In the genomic region with DNA sequence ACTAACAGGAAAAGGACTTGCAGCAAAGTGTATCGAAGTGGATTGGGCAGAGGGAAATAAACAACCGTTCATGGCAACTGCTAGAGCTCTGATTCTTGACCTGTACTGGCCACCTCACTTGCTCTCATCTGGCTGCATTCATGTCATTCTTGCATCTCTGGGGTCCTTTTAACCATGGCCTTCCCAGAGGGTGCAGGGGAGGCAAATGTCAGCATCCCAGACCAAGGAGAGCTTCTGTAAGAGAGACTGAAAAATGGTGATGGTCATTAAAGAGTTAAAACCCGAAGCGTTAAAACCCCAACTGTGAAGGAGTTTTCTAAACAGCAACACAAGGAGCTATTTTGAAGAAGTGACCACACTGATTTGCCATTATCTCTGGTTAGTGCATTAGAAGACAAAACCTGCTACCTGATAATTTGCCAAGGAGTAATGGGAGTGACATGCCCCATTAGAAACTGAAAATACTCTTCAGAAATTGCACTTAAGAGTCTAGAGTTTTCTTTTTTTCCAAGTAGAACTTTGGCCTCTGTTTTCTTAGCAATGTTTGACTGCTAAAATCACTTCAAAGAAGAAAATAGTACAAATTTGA, we compare ENCODE assay signal across 20 cellular contexts.
"Had no signal": no experiment of that assay in that cellular context is flagged by ENCODE, and none has a peak within 500 bp of the region (broad histone marks: within the 10 kb centered on the region; RNA-seq: fewer than 3 reads in every experiment).

No MANE protein-coding gene starts in this region.

- H3K27ac Mint-ChIP-seq: activated CD4-positive, alpha-beta memory T cell treated with anti-CD3 and anti-CD28 coated beads, Interleukin-2, amount 10 ng/mL, durations not matched to agents 7 days and 5 days; activated CD4-positive, alpha-beta T cell treated with anti-CD3 and anti-CD28 coated beads for 36 hours; dendritic cell treated with granulocyte-macrophage colony-stimulating factor and Interleukin-4, amounts not matched to agents 40 ng/mL and 50 ng/mL, for 4 days; mesothelial cell of epicardium; nephron progenitor cell; stimulated activated memory B cell treated with anti-CD40 and anti-IgM and Interleukin-4, amounts not matched to agents 10 μg/mL and 1 μg/mL and 100 μg/mL, for 72 hours had no signal

- H3K27ac ChIP-seq: lower lobe of right lung, tibial nerve, uterus had no signal

- H3K27me3 ChIP-seq: tibial nerve, uterus had no signal

- H3K4me3 Mint-ChIP-seq: activated CD4-positive, alpha-beta memory T cell treated with anti-CD3 and anti-CD28 coated beads, Interleukin-2, amount 10 ng/mL, durations not matched to agents 7 days and 5 days; activated CD4-positive, alpha-beta T cell treated with anti-CD3 and anti-CD28 coated beads for 36 hours; dendritic cell treated with granulocyte-macrophage colony-stimulating factor and Interleukin-4, amounts not matched to agents 40 ng/mL and 50 ng/mL, for 4 days; mesothelial cell of epicardium; nephron progenitor cell; stimulated activated memory B cell treated with anti-CD40 and anti-IgM and Interleukin-4, amounts not matched to agents 10 μg/mL and 1 μg/mL and 100 μg/mL, for 72 hours had no signal

- H3K9me3 ChIP-seq: lower lobe of right lung had no signal

- H3K36me3 ChIP-seq: uterus had no signal

- H3K4me3 ChIP-seq: lower lobe of right lung, tibial nerve, uterus had no signal

- H3K4me1 Mint-ChIP-seq: activated CD4-positive, alpha-beta memory T cell treated with anti-CD3 and anti-CD28 coated beads, Interleukin-2, amount 10 ng/mL, durations not matched to agents 7 days and 5 days had no signal

- DNase-seq: activated CD4-positive, alpha-beta memory T cell treated with anti-CD3 and anti-CD28 coated beads, Interleukin-2, amount 10 ng/mL, durations not matched to agents 7 days and 5 days; activated CD4-positive, alpha-beta T cell treated with anti-CD3 and anti-CD28 coated beads for 36 hours; activated effector memory CD4-positive, alpha-beta T cell treated with anti-CD3 and anti-CD28 coated beads, Interleukin-2, amount 50 U/mL, for 16 hours; activated T-cell treated with anti-CD3 and anti-CD28 coated beads, Interleukin-2, amount 50 U/mL, for 48 hours; anterior cingulate cortex; cerebellar nuclear complex; effector memory CD4-positive, alpha-beta T cell; head of caudate nucleus; left colon; lower lobe of right lung; nephron progenitor cell; stimulated activated CD4-positive, alpha-beta T cell treated with anti-CD3 and anti-CD28 coated beads, Interleukin-1b, Interleukin-23, amount 100 ng/mL, for 48 hours; T-helper 1 cell; T1000; uterus had no signal

- H3K9me3 Mint-ChIP-seq: dendritic cell treated with granulocyte-macrophage colony-stimulating factor and Interleukin-4, amounts not matched to agents 40 ng/mL and 50 ng/mL, for 4 days had no signal

- ATAC-seq: activated CD4-positive, alpha-beta T cell treated with anti-CD3 and anti-CD28 coated beads for 36 hours; left colon; lower lobe of right lung; sciatic nerve; stimulated activated memory B cell treated with anti-CD40 and anti-IgM and Interleukin-4, amounts not matched to agents 10 μg/mL and 1 μg/mL and 100 μg/mL, for 72 hours had no signal

- H3K27me3 Mint-ChIP-seq: activated CD4-positive, alpha-beta memory T cell treated with anti-CD3 and anti-CD28 coated beads, Interleukin-2, amount 10 ng/mL, durations not matched to agents 7 days and 5 days; activated CD4-positive, alpha-beta T cell treated with anti-CD3 and anti-CD28 coated beads for 36 hours; dendritic cell treated with granulocyte-macrophage colony-stimulating factor and Interleukin-4, amounts not matched to agents 40 ng/mL and 50 ng/mL, for 4 days; stimulated activated memory B cell treated with anti-CD40 and anti-IgM and Interleukin-4, amounts not matched to agents 10 μg/mL and 1 μg/mL and 100 μg/mL, for 72 hours had no signal

- H3K4me1 ChIP-seq: lower lobe of right lung, uterus had no signal
